ENCODE assay signal across 13 cellular contexts in genomic region chr5:128536229-128536860, GRCh38. TPM values are rescaled to one million over a fixed set of nuclear protein-coding genes. Genes with fewer than 3 reads are reported as not detected.
DNase-seq lines count a peak whose midpoint lies in the region; ATAC-seq and TF ChIP-seq lines count a peak whose summit lies in the region.
"Had no signal": no experiment of that assay in that cellular context is flagged by ENCODE, and none has a peak within 500 bp of the region (broad histone marks: within the 10 kb centered on the region; RNA-seq: fewer than 3 reads in every experiment).

No MANE protein-coding gene starts in this region.

- H3K9ac ChIP-seq in SK-N-SH, result no peak overlapping the region

- H3K79me2 ChIP-seq in SK-N-SH (ENCODE audit: insufficient read depth), result no peaks in the 10 kb centered on the region

- H3K4me3 Mint-ChIP-seq in type B pancreatic cell (peak overlapping the region; percentile 92), Caco-2 (ENCODE audit: unreplicated experiment) (no peak overlapping the region)

- peaks cover 14% of the 10 kb centered on the region for H3K27me3 Mint-ChIP-seq in type B pancreatic cell
- H3K27me3 Mint-ChIP-seq in Caco-2 (ENCODE audit: insufficient read depth, unreplicated experiment), result no peaks in the 10 kb centered on the region

- no peaks in the 10 kb centered on the region for H3K9me2 ChIP-seq in SK-N-SH

- peak overlapping the region; percentile 92 for H3K27ac Mint-ChIP-seq in type B pancreatic cell
- no peak overlapping the region for H3K27ac Mint-ChIP-seq in Caco-2 (ENCODE audit: unreplicated experiment)
- H3K27ac Mint-ChIP-seq: activated T-cell treated with anti-CD3 and anti-CD28 coated beads, Interleukin-2, amount 50 U/mL, for 72 hours had no signal

- H3K27ac ChIP-seq in SK-N-SH (ENCODE audit: low read depth in 2 of 2, low read length in 1 of 2) (no peak overlapping the region), coronary artery (no peak overlapping the region)

- H3K4me3 ChIP-seq in SK-N-SH (ENCODE audit: low read depth in 2 of 2, low read length in 1 of 2) (peak overlapping the region in 1 of 2 experiments; percentile 45; a peak in 2 of 4 replicates), coronary artery (peak overlapping the region; percentile 72), Caco-2 (ENCODE audit: low read depth, low read length) (no peak overlapping the region)

- no peaks in the 10 kb centered on the region; a peak in 1 of 4 replicates for H3K4me1 ChIP-seq in SK-N-SH (ENCODE audit: control insufficient read depth in 1 of 2, insufficient read depth in 2 of 2, low read depth in 1 of 2, low read length in 1 of 2)
- peaks cover 6% of the 10 kb centered on the region for H3K4me1 ChIP-seq in Caco-2

- H3K36me3 ChIP-seq in SK-N-SH (replicated peaks in 1 of 2; ENCODE audit: control insufficient read depth in 1 of 2, insufficient read depth in 2 of 2, low read length in 1 of 2) (no peaks in the 10 kb centered on the region), Caco-2 (ENCODE audit: control insufficient read depth, insufficient read depth, low read length) (no peaks in the 10 kb centered on the region)

- intact Hi-C loops in Caco-2 (cut with micrococcal nuclease; ENCODE audit: unreplicated experiment), result no loop called here

- TF ChIP-seq CTCF in SK-N-SH (IDR thresholded peaks at IDR 0.05) (no peak), coronary artery (IDR thresholded peaks at IDR 0.05) (no peak), type B pancreatic cell (conservative IDR thresholded peaks at IDR 0.05) (no peak), Caco-2 (IDR thresholded peaks at IDR 0.05; ENCODE audit: insufficient read depth in 1 of 2, low read depth in 1 of 2, low read length in 1 of 2, severe bottlenecking in 1 of 2, unreplicated experiment in 1 of 2) (no peak)

- no peaks in the 10 kb centered on the region for H3K9me3 Mint-ChIP-seq in type B pancreatic cell
- peaks cover 11% of the 10 kb centered on the region for H3K9me3 Mint-ChIP-seq in Caco-2 (ENCODE audit: unreplicated experiment)
- H3K9me3 Mint-ChIP-seq: activated T-cell treated with anti-CD3 and anti-CD28 coated beads, Interleukin-2, amount 50 U/mL, for 72 hours had no signal

- no peak for TF ChIP-seq EP300 in SK-N-SH (IDR thresholded peaks at IDR 0.05; ENCODE audit: borderline replicate concordance in 1 of 2, low read depth in 1 of 2, low read length in 1 of 2)

- no peak for TF ChIP-seq RAD21 in SK-N-SH (IDR thresholded peaks at IDR 0.05; ENCODE audit: low read length)

- no TSS peak for BruUV-seq in Caco-2 (replicated peaks; lab: Mats Ljungman, UMichigan)

- no peak overlapping the region for H2AFZ ChIP-seq in SK-N-SH (ENCODE audit: low read depth)

- peaks cover 50% of the 10 kb centered on the region for H3K27me3 ChIP-seq in SK-N-SH (ENCODE audit: insufficient read depth)
- no peaks in the 10 kb centered on the region for H3K27me3 ChIP-seq in Caco-2 (replicated peaks; ENCODE audit: control insufficient read depth, insufficient read depth, low read length)

- no peak overlapping the region for H3K4me2 ChIP-seq in SK-N-SH

- no peaks in the 10 kb centered on the region for H4K20me1 ChIP-seq in SK-N-SH (ENCODE audit: insufficient read depth)

- POLR2A ChIA-PET in SK-N-SH (lab: Yijun Ruan, JAX) (no interaction called here), Caco-2 (lab: Charles Lee) (no interaction called here)

- H3K4me1 Mint-ChIP-seq in type B pancreatic cell (ENCODE audit: unreplicated experiment) (peaks cover 23% of the 10 kb centered on the region), Caco-2 (ENCODE audit: low read depth, unreplicated experiment) (peaks cover 6% of the 10 kb centered on the region)

- DNase-seq in SK-N-SH (no peak), coronary artery (ENCODE audit: low spot score) (no peak), islet precursor cell (peak; percentile 84), type B pancreatic cell (ENCODE audit: extremely low spot score, unreplicated experiment) (no peak), Caco-2 (no peak)
- DNase-seq in activated CD8-positive, alpha-beta memory T cell treated with anti-CD3 and anti-CD28 coated beads, Interleukin-2, amount 50 U/mL, for 4 hours, result no peak
- DNase-seq: 8988T; activated T-cell treated with anti-CD3 and anti-CD28 coated beads, Interleukin-2, amount 50 U/mL, for 72 hours; effector CD8-positive, alpha-beta T cell; midbrain; substantia nigra had no signal

- WGBS in SK-N-SH (ENCODE audit: low lambda C conversion rate), result 27% methylated on average over 27 of the region's 27 CpGs

- CTCF ChIA-PET in SK-N-SH (lab: Yijun Ruan, JAX) (interaction anchor here (1.3 kb wide), 1 partner anchor 27 kb away, joined by 3 read pairs; no protein-coding TSS in a partner anchor), Caco-2 (lab: Charles Lee) (no interaction called here)

- no peaks in the 10 kb centered on the region for H3F3A ChIP-seq in SK-N-SH (replicated peaks; ENCODE audit: insufficient read depth)

- H3K9me3 ChIP-seq in SK-N-SH (no peaks in the 10 kb centered on the region), Caco-2 (peaks cover 10% of the 10 kb centered on the region; the same call in 1 of the 2 replicates)

- peak; percentile 17; the same call in 1 of the 3 replicates for ATAC-seq in SK-N-SH treated with all-trans-retinoic acid at 6 μM for 48 hours
- no peak for ATAC-seq in HG02981 (IDR thresholded peaks at IDR 0.05; ENCODE audit: unreplicated experiment)

- H3K36me3 Mint-ChIP-seq in type B pancreatic cell (peaks cover 13% of the 10 kb centered on the region), Caco-2 (ENCODE audit: insufficient read depth, unreplicated experiment) (no peaks in the 10 kb centered on the region)

TF ChIP-seq in SK-N-SH treated with all-trans-retinoic acid at 6 μM for 48 hours, 23 proteins besides CTCF, POLR2A, EP300 and RAD21 (continues in another document):
- TF ChIP-seq TSHZ2 (CRISPR knock-in tag; IDR thresholded peaks at IDR 0.05) (no peak), SNAI2 (CRISPR knock-in tag; IDR thresholded peaks at IDR 0.05) (no peak), ZC3H10 (CRISPR knock-in tag; IDR thresholded peaks at IDR 0.05) (no peak), BACH2 (CRISPR knock-in tag; IDR thresholded peaks at IDR 0.05; ENCODE audit: borderline replicate concordance) (no peak)

TF ChIP-seq in SK-N-SH, 30 proteins besides CTCF, POLR2A, EP300 and RAD21 (continues in another document):
- TF ChIP-seq USF2 (IDR thresholded peaks at IDR 0.05; ENCODE audit: borderline replicate concordance, low read depth, low read length), result no peak
- no peak for TF ChIP-seq USF1 (IDR thresholded peaks at IDR 0.05; ENCODE audit: borderline replicate concordance, low read depth)
- no peak for TF ChIP-seq JUND (IDR thresholded peaks at IDR 0.05)
- TF ChIP-seq YY1 (IDR thresholded peaks at IDR 0.05; ENCODE audit: low read depth), result no peak
- no peak for TF ChIP-seq GATA2 (CRISPR knock-in tag; IDR thresholded peaks at IDR 0.05)
- TF ChIP-seq RCOR1 (IDR thresholded peaks at IDR 0.05; ENCODE audit: low read length), result no peak
- TF ChIP-seq CHD2 (IDR thresholded peaks at IDR 0.05; ENCODE audit: low read length, partially characterized antibody), result no peak
- no peak for TF ChIP-seq SIN3A (IDR thresholded peaks at IDR 0.05; ENCODE audit: borderline replicate concordance, low read depth, low read length)
- no peak for TF ChIP-seq GABPA (IDR thresholded peaks at IDR 0.05; ENCODE audit: low read depth)
- TF ChIP-seq MAX (IDR thresholded peaks at IDR 0.05; ENCODE audit: low read depth), result no peak
- TF ChIP-seq REST (IDR thresholded peaks at IDR 0.05; ENCODE audit: low read depth, low read length), result no peak

RNA-seq across cellular contexts. Expression of gene FBN2, which starts 1.7 kb away (rescaled TPM):
- polyA plus RNA-seq in SK-N-SH (2012; rRNA removed), result 2.2 and 5.0 TPM in 2 replicates
- 4.3 and 7.1 TPM in 2 replicates for polyA plus RNA-seq in SK-N-SH (2012; cell fraction: cytosol; rRNA removed)
- 4.5 and 5.6 TPM in 2 replicates for polyA plus RNA-seq in SK-N-SH (2012; cell fraction: nucleus; rRNA removed)
- total RNA-seq in type B pancreatic cell (ENCODE audit: low replicate concordance), result 62.5 and 186 TPM in 2 replicates
- total RNA-seq in Caco-2 (2022), result 0.09 and 0.56 TPM in 2 replicates

Comparison
In these comparisons a context has a peak if more than half of its experiments do, and no peak if none do; other contexts are left out.
1. RNA of gene FBN2, which starts 1.7 kb away (total RNA-seq): 62.5 to 186 TPM in type B pancreatic cell; 0.09 to 0.56 TPM in Caco-2; every median in the first group is over 10 times any median in the second.